In the genomic region with DNA sequence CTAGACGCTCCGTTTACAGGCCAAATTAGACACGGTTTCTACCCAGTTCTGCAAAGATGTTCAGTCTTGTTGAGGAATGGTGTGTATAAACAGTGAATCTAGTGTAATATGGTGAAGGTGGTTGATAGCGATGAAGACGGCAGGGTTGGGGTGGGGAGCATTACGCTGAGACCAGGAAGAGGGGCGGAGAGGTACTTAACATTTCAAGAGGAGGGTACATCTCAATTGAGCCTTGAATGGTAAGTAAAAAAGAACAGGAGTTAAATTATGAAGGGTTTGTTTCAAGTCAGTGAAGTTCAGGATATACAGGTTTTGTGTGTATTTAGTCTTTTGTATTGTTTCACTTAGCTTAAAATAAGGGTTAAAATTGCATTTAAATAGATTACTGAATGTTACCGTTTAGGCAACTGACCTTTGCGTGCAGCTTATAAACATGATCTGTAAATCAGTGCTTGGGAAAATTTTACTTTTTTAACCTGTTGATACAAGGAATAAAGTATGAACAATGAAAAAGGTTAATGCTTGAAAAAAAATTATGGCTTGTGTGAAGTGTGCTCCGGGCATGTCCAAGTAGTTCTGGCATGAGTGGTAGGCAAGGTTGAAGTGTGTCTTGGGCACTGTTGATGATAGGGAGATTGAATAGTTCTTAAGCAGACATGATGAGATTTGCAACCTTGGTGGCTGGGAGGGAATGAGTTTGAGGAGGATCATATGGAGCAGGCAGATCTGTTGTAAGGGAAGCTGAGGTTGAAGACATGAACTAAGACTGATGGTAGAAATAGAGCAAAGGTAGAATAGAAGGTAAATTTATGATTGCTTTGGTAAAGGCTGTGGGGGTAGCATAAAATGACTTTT, we compare ENCODE assay signal across 8 cellular contexts. TPM values are rescaled to one million over a fixed set of nuclear protein-coding genes. Genes with fewer than 3 reads are reported as not detected.
DNase-seq lines count a peak whose midpoint lies in the region; ATAC-seq and TF ChIP-seq lines count a peak whose summit lies in the region.

No MANE protein-coding gene starts in this region.

- H3K4me1 ChIP-seq in iPS DF 6.9 (ENCODE audit: control insufficient read depth, insufficient read depth, low read length) (peaks cover 2% of the 10 kb centered on the region; the same call in 1 of the 2 replicates), thymus (ENCODE audit: control insufficient read depth, insufficient read depth, low read length) (peaks cover 16% of the 10 kb centered on the region)

- H3K4me3 ChIP-seq in iPS DF 6.9 (ENCODE audit: low read length) (peak overlapping the region; percentile 98), thymus (ENCODE audit: low read length) (peak overlapping the region; percentile 94)

- H3K9me3 ChIP-seq in iPS DF 6.9 (ENCODE audit: control insufficient read depth, insufficient read depth, low read length) (no peaks in the 10 kb centered on the region), thymus (ENCODE audit: control insufficient read depth) (no peaks in the 10 kb centered on the region)

- peak; percentile 12 to 24 for ATAC-seq in activated CD4-positive, CD25-positive, alpha-beta regulatory T cell treated with anti-CD3 and anti-CD28 coated beads, Interleukin-2, amount 50 U/mL, for 24 hours
- ATAC-seq in SK-N-SH treated with all-trans-retinoic acid at 6 μM for 48 hours (peak; percentile 6), GM19035 (IDR thresholded peaks at IDR 0.05; ENCODE audit: unreplicated experiment) (no peak), HG02973 (IDR thresholded peaks at IDR 0.05; ENCODE audit: unreplicated experiment) (no peak), GM19455 (IDR thresholded peaks at IDR 0.05; ENCODE audit: unreplicated experiment) (no peak)

- no CpG with 5 or more reads among the region's 10 CpGs for WGBS in iPS DF 6.9 (ENCODE audit: insufficient coverage, insufficient read length)
- WGBS in thymus: 8% methylated on average over 10 of the region's 10 CpGs

- H3K27me3 ChIP-seq in iPS DF 6.9 (ENCODE audit: control insufficient read depth, insufficient read depth, low read length) (no peaks in the 10 kb centered on the region), thymus (ENCODE audit: control insufficient read depth, insufficient read depth) (no peaks in the 10 kb centered on the region)

- H3K27ac ChIP-seq in iPS DF 6.9 (ENCODE audit: low read length) (no peak overlapping the region), thymus (ENCODE audit: low read depth) (no peak overlapping the region)

- peaks cover 37% of the 10 kb centered on the region for H3K36me3 ChIP-seq in iPS DF 6.9 (ENCODE audit: control insufficient read depth, insufficient read depth, low read length)
- peaks cover 48% of the 10 kb centered on the region for H3K36me3 ChIP-seq in thymus (ENCODE audit: control insufficient read depth, insufficient read depth)

- DNase-seq in activated CD4-positive, CD25-positive, alpha-beta regulatory T cell treated with anti-CD3 and anti-CD28 coated beads, Interleukin-2, amount 50 U/mL, for 72 hours: no peak
- no peak for DNase-seq in iPS DF 6.9 (ENCODE audit: low read depth, low spot score)

TF ChIP-seq in SK-N-SH treated with all-trans-retinoic acid at 6 μM for 48 hours, 23 proteins besides CTCF, POLR2A, EP300 and RAD21:
- TF ChIP-seq ARNTL (CRISPR knock-in tag; IDR thresholded peaks at IDR 0.05; ENCODE audit: borderline replicate concordance, low read depth): no peak
- no peak for TF ChIP-seq PPARA (CRISPR knock-in tag; IDR thresholded peaks at IDR 0.05; ENCODE audit: borderline replicate concordance)
- TF ChIP-seq, protein P1, sequence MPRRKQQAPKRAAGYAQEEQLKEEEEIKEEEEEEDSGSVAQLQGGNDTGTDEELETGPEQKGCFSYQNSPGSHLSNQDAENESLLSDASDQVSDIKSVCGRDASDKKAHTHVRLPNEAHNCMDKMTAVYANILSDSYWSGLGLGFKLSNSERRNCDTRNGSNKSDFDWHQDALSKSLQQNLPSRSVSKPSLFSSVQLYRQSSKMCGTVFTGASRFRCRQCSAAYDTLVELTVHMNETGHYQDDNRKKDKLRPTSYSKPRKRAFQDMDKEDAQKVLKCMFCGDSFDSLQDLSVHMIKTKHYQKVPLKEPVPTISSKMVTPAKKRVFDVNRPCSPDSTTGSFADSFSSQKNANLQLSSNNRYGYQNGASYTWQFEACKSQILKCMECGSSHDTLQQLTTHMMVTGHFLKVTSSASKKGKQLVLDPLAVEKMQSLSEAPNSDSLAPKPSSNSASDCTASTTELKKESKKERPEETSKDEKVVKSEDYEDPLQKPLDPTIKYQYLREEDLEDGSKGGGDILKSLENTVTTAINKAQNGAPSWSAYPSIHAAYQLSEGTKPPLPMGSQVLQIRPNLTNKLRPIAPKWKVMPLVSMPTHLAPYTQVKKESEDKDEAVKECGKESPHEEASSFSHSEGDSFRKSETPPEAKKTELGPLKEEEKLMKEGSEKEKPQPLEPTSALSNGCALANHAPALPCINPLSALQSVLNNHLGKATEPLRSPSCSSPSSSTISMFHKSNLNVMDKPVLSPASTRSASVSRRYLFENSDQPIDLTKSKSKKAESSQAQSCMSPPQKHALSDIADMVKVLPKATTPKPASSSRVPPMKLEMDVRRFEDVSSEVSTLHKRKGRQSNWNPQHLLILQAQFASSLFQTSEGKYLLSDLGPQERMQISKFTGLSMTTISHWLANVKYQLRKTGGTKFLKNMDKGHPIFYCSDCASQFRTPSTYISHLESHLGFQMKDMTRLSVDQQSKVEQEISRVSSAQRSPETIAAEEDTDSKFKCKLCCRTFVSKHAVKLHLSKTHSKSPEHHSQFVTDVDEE (CRISPR knock-in tag; IDR thresholded peaks at IDR 0.05): no peak
- no peak for TF ChIP-seq SNAI2 (CRISPR knock-in tag; IDR thresholded peaks at IDR 0.05)
- TF ChIP-seq RARB (CRISPR knock-in tag; IDR thresholded peaks at IDR 0.05): no peak
- TF ChIP-seq ZNF8 (CRISPR knock-in tag; IDR thresholded peaks at IDR 0.05): no peak

RNA-seq across cellular contexts. Expression of a gene that starts 0.8 kb away (rescaled TPM):
- polyA plus RNA-seq in thymus: 28.5 TPM

RNA-seq across cellular contexts. Expression of a gene that starts 1.0 kb away (rescaled TPM):
- 62.0 TPM for polyA plus RNA-seq in thymus

RNA-seq across cellular contexts. Expression of a gene that starts 7.6 kb away (rescaled TPM):
- 0.11 TPM for polyA plus RNA-seq in thymus

RNA-seq across cellular contexts. Expression of a gene that starts 40.4 kb away (rescaled TPM):
- polyA plus RNA-seq in thymus: 32.1 TPM

RNA-seq across cellular contexts. Expression of a gene that starts 58.1 kb away (rescaled TPM):
- 16.7 TPM for polyA plus RNA-seq in thymus

Comparison
In these comparisons a context has a peak if more than half of its experiments do, and no peak if none do; other contexts are left out.
1. ATAC-seq: peak in activated CD4-positive, CD25-positive, alpha-beta regulatory T cell treated with anti-CD3 and anti-CD28 coated beads, Interleukin-2, amount 50 U/mL, for 24 hours (2 of 2) and SK-N-SH treated with all-trans-retinoic acid at 6 μM for 48 hours (single experiment); none in GM19035 (single experiment), HG02973 (single experiment) and GM19455 (single experiment).